In genomic region chr15:73572296-73572695, GRCh38 we compare ENCODE assay signal across 1 cellular context.
TF ChIP-seq lines count a peak whose summit lies in the region.

No MANE protein-coding gene starts in this region.

TF ChIP-seq in GM12878, 131 proteins besides CTCF, POLR2A, EP300 and RAD21 (continued from another document):
- TF ChIP-seq CREB1 (IDR thresholded peaks at IDR 0.05; ENCODE audit: low read depth) (no peak), HDAC6 (IDR thresholded peaks at IDR 0.05; ENCODE audit: unreplicated experiment) (no peak), FOXK2 (IDR thresholded peaks at IDR 0.05) (no peak), ZNF274 (IDR thresholded peaks at IDR 0.05; ENCODE audit: insufficient read depth, insufficient read length) (no peak), FOS (IDR thresholded peaks at IDR 0.05; ENCODE audit: borderline replicate concordance, extremely low read depth, insufficient read length) (no peak), POLR2AphosphoS2 (IDR thresholded peaks at IDR 0.05; ENCODE audit: low read depth, low read length) (no peak), LARP7 (IDR thresholded peaks at IDR 0.05) (no peak), NR2C1 (IDR thresholded peaks at IDR 0.05) (no peak), NR2C2 (IDR thresholded peaks at IDR 0.05; ENCODE audit: borderline replicate concordance, control insufficient read depth, insufficient read length, low read depth) (no peak), TCF3 (IDR thresholded peaks at IDR 0.05; ENCODE audit: borderline replicate concordance, insufficient read depth, low read depth, low read length) (no peak), CHD1 (IDR thresholded peaks at IDR 0.05; ENCODE audit: low read depth, low read length) (no peak), CBX3 (IDR thresholded peaks at IDR 0.05; ENCODE audit: borderline replicate concordance, low read depth) (no peak), RBBP5 (conservative IDR thresholded peaks at IDR 0.05) (no peak), YBX1 (IDR thresholded peaks at IDR 0.05) (no peak), E4F1 (IDR thresholded peaks at IDR 0.05; ENCODE audit: borderline replicate concordance, partially characterized antibody) (no peak)
- TF ChIP-seq, protein P1, sequence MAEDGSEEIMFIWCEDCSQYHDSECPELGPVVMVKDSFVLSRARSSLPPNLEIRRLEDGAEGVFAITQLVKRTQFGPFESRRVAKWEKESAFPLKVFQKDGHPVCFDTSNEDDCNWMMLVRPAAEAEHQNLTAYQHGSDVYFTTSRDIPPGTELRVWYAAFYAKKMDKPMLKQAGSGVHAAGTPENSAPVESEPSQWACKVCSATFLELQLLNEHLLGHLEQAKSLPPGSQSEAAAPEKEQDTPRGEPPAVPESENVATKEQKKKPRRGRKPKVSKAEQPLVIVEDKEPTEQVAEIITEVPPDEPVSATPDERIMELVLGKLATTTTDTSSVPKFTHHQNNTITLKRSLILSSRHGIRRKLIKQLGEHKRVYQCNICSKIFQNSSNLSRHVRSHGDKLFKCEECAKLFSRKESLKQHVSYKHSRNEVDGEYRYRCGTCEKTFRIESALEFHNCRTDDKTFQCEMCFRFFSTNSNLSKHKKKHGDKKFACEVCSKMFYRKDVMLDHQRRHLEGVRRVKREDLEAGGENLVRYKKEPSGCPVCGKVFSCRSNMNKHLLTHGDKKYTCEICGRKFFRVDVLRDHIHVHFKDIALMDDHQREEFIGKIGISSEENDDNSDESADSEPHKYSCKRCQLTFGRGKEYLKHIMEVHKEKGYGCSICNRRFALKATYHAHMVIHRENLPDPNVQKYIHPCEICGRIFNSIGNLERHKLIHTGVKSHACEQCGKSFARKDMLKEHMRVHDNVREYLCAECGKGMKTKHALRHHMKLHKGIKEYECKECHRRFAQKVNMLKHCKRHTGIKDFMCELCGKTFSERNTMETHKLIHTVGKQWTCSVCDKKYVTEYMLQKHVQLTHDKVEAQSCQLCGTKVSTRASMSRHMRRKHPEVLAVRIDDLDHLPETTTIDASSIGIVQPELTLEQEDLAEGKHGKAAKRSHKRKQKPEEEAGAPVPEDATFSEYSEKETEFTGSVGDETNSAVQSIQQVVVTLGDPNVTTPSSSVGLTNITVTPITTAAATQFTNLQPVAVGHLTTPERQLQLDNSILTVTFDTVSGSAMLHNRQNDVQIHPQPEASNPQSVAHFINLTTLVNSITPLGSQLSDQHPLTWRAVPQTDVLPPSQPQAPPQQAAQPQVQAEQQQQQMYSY (CRISPR knock-in tag; IDR thresholded peaks at IDR 0.05): no peak
TF ChIP-seq in GM12878: peak in this region for 0.
